8 cellular contexts compared by ENCODE assay signal in the genomic region with DNA sequence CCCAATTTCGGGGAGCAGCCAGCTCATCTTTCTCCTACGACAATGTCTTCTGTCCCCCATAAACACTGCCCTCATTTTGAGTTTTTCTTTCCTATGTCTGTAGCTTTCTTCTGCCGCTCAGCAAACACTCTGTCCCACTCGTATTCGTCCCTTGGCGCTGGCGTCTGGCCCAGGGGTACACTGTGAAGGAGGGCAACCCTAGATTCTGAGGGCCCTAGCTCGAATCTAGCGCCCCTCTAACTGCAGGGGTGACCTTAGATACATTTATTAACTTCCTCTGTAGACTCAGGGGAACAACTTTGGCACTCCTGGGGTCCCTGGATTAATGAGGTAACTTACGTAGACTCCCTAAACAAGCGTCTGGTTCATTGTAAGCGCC. TPM values are rescaled to one million over a fixed set of nuclear protein-coding genes. Genes with fewer than 3 reads are reported as not detected.
A peak's percentile ranks its signal among the peaks of the same experiment; 100 is the strongest.
DNase-seq lines count a peak whose midpoint lies in the region; ATAC-seq, FAIRE-seq and TF ChIP-seq lines count a peak whose summit lies in the region.

No MANE protein-coding gene starts in this region.

- H3K9me3 ChIP-seq in IMR-90 (ENCODE audit: control insufficient read depth, insufficient read depth, low read length) (no peaks in the 10 kb centered on the region), mammary epithelial cell (replicated peaks; ENCODE audit: insufficient read depth, low read length) (no peaks in the 10 kb centered on the region)

- no peaks in the 10 kb centered on the region for H3K36me3 Mint-ChIP-seq in mesothelial cell of epicardium

- H2BK20ac ChIP-seq in IMR-90 (ENCODE audit: low read depth, low read length), result no peak overlapping the region

- H3K4ac ChIP-seq in IMR-90 (ENCODE audit: low read depth, low read length), result peak overlapping the region; percentile 58; the same call in 1 of the 2 replicates

- H2BK120ac ChIP-seq in IMR-90 (ENCODE audit: low read depth, low read length), result 0 out of 2 replicates have a peak overlapping the region, but pooled peaks have one; percentile 2

- ATAC-seq in IMR-90 (ENCODE audit: low read depth) (no peak), HG02759 (IDR thresholded peaks at IDR 0.05; ENCODE audit: unreplicated experiment) (no peak)

- dilution Hi-C loops in IMR-90 (cut with HindIII; ENCODE audit: low sequenced_read_pairs, unreplicated experiment) (no loop called here), mammary epithelial cell (cut with HindIII; ENCODE audit: low sequenced_read_pairs) (no loop called here)

- no peaks in the 10 kb centered on the region for H3K36me3 ChIP-seq in IMR-90 (ENCODE audit: control insufficient read depth, insufficient read depth, low read length)
- H3K36me3 ChIP-seq in mammary epithelial cell (ENCODE audit: insufficient read depth, low read length), result no peaks in the 10 kb centered on the region

- H3K23ac ChIP-seq in IMR-90 (ENCODE audit: low read depth, low read length), result peak overlapping the region; percentile 49; the same call in 1 of the 2 replicates

- H2AK9ac ChIP-seq in IMR-90 (replicated peaks; ENCODE audit: low read depth, low read length, poor library complexity), result no peak overlapping the region

- H4K8ac ChIP-seq in IMR-90 (ENCODE audit: low read depth in 2 of 2, low read length in 2 of 2), result peak overlapping the region; percentile 48 to 72; a peak in 2 of 4 replicates

- H3K9me3 Mint-ChIP-seq in mesothelial cell of epicardium, result no peaks in the 10 kb centered on the region

- intact Hi-C loops in IMR-90 (cut with micrococcal nuclease), result loop anchor here (5.0 kb wide), 1 partner anchor 130 kb away; no protein-coding TSS in a partner anchor
- intact Hi-C loops in mammary epithelial cell (cut with micrococcal nuclease), result loop anchor here (2.0 to 5.0 kb wide), 2 partner anchors 51 to 105 kb away; no protein-coding TSS in a partner anchor

- H3K4me1 ChIP-seq in IMR-90 (ENCODE audit: control insufficient read depth, insufficient read depth, low read length), result peaks cover 4% of the 10 kb centered on the region
- peaks cover 13% of the 10 kb centered on the region for H3K4me1 ChIP-seq in mammary epithelial cell (ENCODE audit: insufficient read depth, low read length)

- H3K27ac ChIP-seq in IMR-90 (ENCODE audit: insufficient read depth, low read length) (peak overlapping the region; percentile 83), mammary epithelial cell (ENCODE audit: insufficient read depth, low read depth, low read length) (peak overlapping the region; percentile 52)

- no peak overlapping the region for H3K18ac ChIP-seq in IMR-90 (ENCODE audit: low read depth, low read length)

- H2AFZ ChIP-seq in IMR-90 (replicated peaks; ENCODE audit: low read length, poor library complexity) (peak overlapping the region; percentile 92), mammary epithelial cell (ENCODE audit: low read depth, low read length) (peak overlapping the region; percentile 97)

- peaks cover 48% of the 10 kb centered on the region for H3K79me2 ChIP-seq in mammary epithelial cell (ENCODE audit: insufficient read depth, low read length)

- H3K27ac Mint-ChIP-seq in mesothelial cell of epicardium, result peak overlapping the region; percentile 93

- H3K4me3 Mint-ChIP-seq in mesothelial cell of epicardium, result peak overlapping the region; percentile 95

- H4K91ac ChIP-seq in IMR-90 (ENCODE audit: insufficient read depth, low read depth, low read length), result no peak overlapping the region

- 4% methylated on average over 4 of the region's 12 CpGs; no CpG with 5 or more reads in 1 of the 2 experiments for WGBS in IMR-90 (ENCODE audit: extremely low coverage in 2 of 2, insufficient read length in 1 of 2), 2 experiments
- 9% methylated on average over 11 of the region's 12 CpGs for WGBS in mammary epithelial cell (ENCODE audit: low coverage, missing lambda C conversion rate)

- no peak for TF ChIP-seq RAD21 in IMR-90 (IDR thresholded peaks at IDR 0.05; ENCODE audit: low read length)

- TF ChIP-seq CTCF in IMR-90 (conservative IDR thresholded peaks at IDR 0.05; ENCODE audit: low read depth, low read length) (no peak), mammary epithelial cell (conservative IDR thresholded peaks at IDR 0.05 in 1 of 2, IDR thresholded peaks at IDR 0.05 in 1 of 2; ENCODE audit: extremely low read depth in 1 of 2, insufficient read depth in 1 of 2, low read depth in 1 of 2, low read length in 2 of 2) (no peak), mesothelial cell of epicardium (IDR thresholded peaks at IDR 0.05; ENCODE audit: unreplicated experiment) (no peak)

- H3K14ac ChIP-seq in IMR-90 (replicated peaks; ENCODE audit: low read depth, low read length), result no peak overlapping the region

- TF ChIP-seq POLR2A in IMR-90 (IDR thresholded peaks at IDR 0.05; ENCODE audit: low read depth, low read length) (no peak), GM12892 (IDR thresholded peaks at IDR 0.05; ENCODE audit: low read depth, low read length) (no peak)

- H3K27me3 ChIP-seq in IMR-90 (ENCODE audit: control insufficient read depth, insufficient read depth, low read length) (no peaks in the 10 kb centered on the region), mammary epithelial cell (ENCODE audit: insufficient read depth, low read length) (no peaks in the 10 kb centered on the region)

- peak overlapping the region; percentile 91 for H3K4me3 ChIP-seq in IMR-90 (ENCODE audit: insufficient read depth, low read depth, low read length)
- H3K4me3 ChIP-seq in mammary epithelial cell (replicated peaks in 1 of 3; ENCODE audit: insufficient read depth in 1 of 3, low read depth in 2 of 3, low read length in 3 of 3), result peak overlapping the region; percentile 91 to 98 (median 96)

- H3K79me1 ChIP-seq in IMR-90 (ENCODE audit: low read depth in 1 of 2, low read length in 2 of 2), result peaks cover 5 to 31% of the 10 kb centered on the region in 2 experiments; a peak in 3 of 4 replicates

- H2BK15ac ChIP-seq in IMR-90 (ENCODE audit: low read depth, low read length), result peak overlapping the region; percentile 67; the same call in 2 of the 3 replicates

- H4K20me1 ChIP-seq in IMR-90 (ENCODE audit: insufficient read depth, low read length), result peaks cover 3% of the 10 kb centered on the region; the same call in 1 of the 2 replicates
- H4K20me1 ChIP-seq in mammary epithelial cell (ENCODE audit: insufficient read depth, low read length), result peaks cover 4% of the 10 kb centered on the region

- CTCF ChIA-PET in IMR-90 (lab: Yijun Ruan, JAX) (interaction anchor here (0.7 to 1.8 kb wide), 14 partner anchors 9 to 169 kb away, joined by 3 to 17 read pairs (median 3); no protein-coding TSS in a partner anchor), mammary epithelial cell (lab: Charles Lee; ENCODE audit: low non-redundant PET) (interaction anchor here (0.6 to 0.9 kb wide), 5 partner anchors 70 to 974 kb away, joined by 3 to 16 read pairs (median 4); no protein-coding TSS in a partner anchor)

- BruUV-seq in IMR-90 (replicated peaks; lab: Mats Ljungman, UMichigan) (no TSS peak), mammary epithelial cell (replicated peaks; lab: Mats Ljungman, UMichigan) (no TSS peak)

- H4K5ac ChIP-seq in IMR-90 (ENCODE audit: low read depth, low read length), result no peak overlapping the region

- no peak overlapping the region for H2BK5ac ChIP-seq in IMR-90 (ENCODE audit: low read depth, low read length, poor library complexity, severe bottlenecking)

- peak; percentile 15 for DNase-seq in ACHN
- DNase-seq in IMR-90, result no peak
- DNase-seq in mammary epithelial cell, result no peak
- DNase-seq in mesothelial cell of epicardium (ENCODE audit: low spot score in 2 of 2, unreplicated experiment in 2 of 2), result no peak
- DNase-seq in NOMO-1 treated with dmso at 0.1 percent for 144 hours (lab: John Stamatoyannopoulos, UW; ENCODE audit: unreplicated experiment), result no peak
- no peak for DNase-seq in GM12892 (ENCODE audit: insufficient read length)
- no peak for DNase-seq in hippocampal formation (lab: John Stamatoyannopoulos, UW)

- peak overlapping the region; percentile 17; the same call in 1 of the 2 replicates for H3K56ac ChIP-seq in IMR-90 (ENCODE audit: extremely low read depth, insufficient read depth, low read length)

- in situ Hi-C loops in ACHN (cut with HindIII; ENCODE audit: low pct_ligation_motif_present, low pct_unique_long_range_greater_than_20kb, low sequenced_read_pairs) (no loop called here), IMR-90 (cut with MboI; ENCODE audit: low sequenced_read_pairs) (loop anchor here (5.0 to 10.0 kb wide), 2 partner anchors 60 to 133 kb away; no protein-coding TSS in a partner anchor), mammary epithelial cell (cut with MboI; ENCODE audit: low sequenced_read_pairs in 2 of 2) (loop anchor here in 1 of 2 donors (10.0 kb wide), 1 partner anchor 173 kb away; no protein-coding TSS in a partner anchor)

- FAIRE-seq in GM12892 (lab: Jason Lieb, UNC), result no peak

- H3K9me1 ChIP-seq in IMR-90 (ENCODE audit: insufficient read depth, low read length), result peaks cover 3% of the 10 kb centered on the region; the same call in 1 of the 2 replicates

- peak overlapping the region; percentile 74 for H3K9ac ChIP-seq in IMR-90 (ENCODE audit: low read depth, low read length)
- peak overlapping the region; percentile 69 for H3K9ac ChIP-seq in mammary epithelial cell (ENCODE audit: insufficient read depth, low read length)

- POLR2A ChIA-PET in IMR-90 (lab: Charles Lee; ENCODE audit: unreplicated experiment), result no interaction called here

- H3K27me3 Mint-ChIP-seq in mesothelial cell of epicardium (ENCODE audit: low read depth), result no peaks in the 10 kb centered on the region

- H3K4me2 ChIP-seq in IMR-90 (ENCODE audit: low read depth, low read length) (peak overlapping the region; percentile 86), mammary epithelial cell (ENCODE audit: insufficient read depth, low read depth, low read length) (peak overlapping the region; percentile 97)

- H3K4me1 Mint-ChIP-seq in mesothelial cell of epicardium, result peaks cover 38% of the 10 kb centered on the region

- H2AK5ac ChIP-seq in IMR-90 (ENCODE audit: low read depth, low read length), result 0 out of 2 replicates have a peak overlapping the region, but pooled peaks have one; percentile 1

TF ChIP-seq in IMR-90, 13 proteins besides CTCF, POLR2A, EP300 and RAD21 (continues in another document):
- TF ChIP-seq NFE2L2 (IDR thresholded peaks at IDR 0.05; ENCODE audit: low read depth, low read length), result no peak
- no peak for TF ChIP-seq MAZ (IDR thresholded peaks at IDR 0.05; ENCODE audit: borderline replicate concordance, low read depth, low read length)
- no peak for TF ChIP-seq FOS (IDR thresholded peaks at IDR 0.05; ENCODE audit: low read depth, low read length)
- no peak for TF ChIP-seq MXI1 (IDR thresholded peaks at IDR 0.05; ENCODE audit: borderline replicate concordance, low read depth, low read length)
- TF ChIP-seq RFX5 (IDR thresholded peaks at IDR 0.05; ENCODE audit: low read depth, low read length), result no peak
- TF ChIP-seq SMC3 (IDR thresholded peaks at IDR 0.05; ENCODE audit: low read depth, low read length), result no peak

RNA-seq across cellular contexts. Expression of gene LRCH1, which starts 0.7 kb away (rescaled TPM):
- total RNA-seq in IMR-90 (2012; rRNA removed) (7.8 and 8.8 TPM in 2 replicates), mammary epithelial cell (10 to 100 TPM; 13.2 to 21.2 TPM), mesothelial cell of epicardium (29.4 to 29.6 TPM (median 29.6 TPM) in 3 replicates)
- polyA plus RNA-seq in IMR-90 (2012; rRNA removed) (7.0 and 7.2 TPM in 2 replicates), mammary epithelial cell (10.3 TPM)
- 2.0 and 2.2 TPM in 2 replicates for polyA plus RNA-seq in IMR-90 (2012; cell fraction: cytosol; rRNA removed)
- 2.7 and 13.5 TPM in 2 replicates for polyA plus RNA-seq in IMR-90 (2012; cell fraction: nucleus; rRNA removed; ENCODE audit: low replicate concordance)
- polyA minus RNA-seq in mammary epithelial cell, result 20.1 TPM
- polyA plus RNA-seq in GM12892 (2012; ENCODE audit: missing spikeins), result 27.9 TPM
